ENCODE assay signal across 8 cellular contexts in genomic region chr11:22829231-22830081, GRCh38. TPM values are rescaled to one million over a fixed set of nuclear protein-coding genes. Genes with fewer than 3 reads are reported as not detected.
DNase-seq lines count a peak whose midpoint lies in the region; ATAC-seq and TF ChIP-seq lines count a peak whose summit lies in the region.

Gene SVIP (minus strand): TSS chr11:22829801. CDS start chr11:22829748, 53 bp downstream.

- H3K79me1 ChIP-seq in trophoblast cell (ENCODE audit: low read length): peaks cover 3% of the 10 kb centered on the region

- no peak within 1 kb of the TSS for H2AK5ac ChIP-seq in trophoblast cell (ENCODE audit: low read length)

- no peak within 1 kb of the TSS for H2BK120ac ChIP-seq in trophoblast cell (ENCODE audit: insufficient read depth, low read length, poor library complexity)

- H3K27me3 ChIP-seq in adipocyte (replicated peaks; ENCODE audit: control insufficient read depth, insufficient read depth, low read length) (no peaks in the 10 kb centered on the region), trophoblast cell (ENCODE audit: insufficient read depth, low read length) (no peaks in the 10 kb centered on the region), transverse colon (no peaks in the 10 kb centered on the region)

- peaks cover 5% of the 10 kb centered on the region for H3K4me1 ChIP-seq in adipocyte (ENCODE audit: control insufficient read depth, insufficient read depth, low read length)
- no peaks in the 10 kb centered on the region for H3K4me1 ChIP-seq in trophoblast cell (ENCODE audit: control insufficient read depth in 1 of 2, insufficient read depth in 2 of 2, low read length in 2 of 2)
- H3K4me1 ChIP-seq in transverse colon: peaks cover 6 to 24% (median 12%) of the 10 kb centered on the region in 4 donors

- peak within 1 kb of the TSS; percentile 11 for H4K12ac ChIP-seq in trophoblast cell (ENCODE audit: low read depth, low read length)

- peak within 1 kb of the TSS; percentile 49 for H3K14ac ChIP-seq in trophoblast cell (ENCODE audit: low read length)

- intact Hi-C loops in cardiac septum (cut with DNase I): no loop called here
- intact Hi-C loops in transverse colon (cut with DNase I; ENCODE audit: low total_unique reads): no loop called here

- peak within 1 kb of the TSS; percentile 68 for H4K8ac ChIP-seq in trophoblast cell (ENCODE audit: low read depth, low read length)

- H2AFZ ChIP-seq in trophoblast cell (ENCODE audit: insufficient read depth, low read length, poor library complexity): peak within 1 kb of the TSS; percentile 82

- WGBS in trophoblast cell (ENCODE audit: extremely low coverage, insufficient coverage, insufficient read length): no CpG with 5 or more reads among the region's 79 CpGs
- 0 to 1% methylated on average over 11 to 45 of the region's 79 CpGs for WGBS in transverse colon (ENCODE audit: low coverage in 1 of 2), 2 donors

- H3K23ac ChIP-seq in trophoblast cell (ENCODE audit: low read length): no peak within 1 kb of the TSS

- H3K4me2 ChIP-seq in trophoblast cell (ENCODE audit: low read length): peak within 1 kb of the TSS; percentile 91

- peak within 1 kb of the TSS; percentile 25 for H4K91ac ChIP-seq in trophoblast cell (ENCODE audit: low read depth, low read length)

- H3K18ac ChIP-seq in trophoblast cell (ENCODE audit: low read length): no peak within 1 kb of the TSS

- peak; percentile 83 for TF ChIP-seq POLR2A in transverse colon (IDR thresholded peaks at IDR 0.05)

- H3K36me3 ChIP-seq in adipocyte (ENCODE audit: control insufficient read depth, insufficient read depth, low read length, severe bottlenecking) (no peaks in the 10 kb centered on the region), trophoblast cell (ENCODE audit: control insufficient read depth in 1 of 2, insufficient read depth in 2 of 2, low read length in 2 of 2) (no peaks in the 10 kb centered on the region), transverse colon (peaks cover 0 to 13% (median 0%) of the 10 kb centered on the region in 4 donors)

- peak; percentile 96 for DNase-seq in NCI-H1105 treated with DMSO at 0.1 percent for 48 hours (lab: John Stamatoyannopoulos, UW)
- DNase-seq in T follicular helper cell (ENCODE audit: low read depth): peak; percentile 90
- peak; percentile 94 for DNase-seq in adipocyte (ENCODE audit: low read depth)
- peak; percentile 98 for DNase-seq in cardiac septum (ENCODE audit: low spot score)
- peak; percentile 65 for DNase-seq in trophoblast cell
- peak; percentile 98 for DNase-seq in transverse colon

- H3K9me3 ChIP-seq in adipocyte (ENCODE audit: control insufficient read depth, low read length) (no peaks in the 10 kb centered on the region), trophoblast cell (ENCODE audit: insufficient read depth, low read depth, low read length) (no peaks in the 10 kb centered on the region), transverse colon (no peaks in the 10 kb centered on the region)

- H3K79me2 ChIP-seq in trophoblast cell (ENCODE audit: control insufficient read depth, insufficient read depth, low read length, poor library complexity): peaks cover 2% of the 10 kb centered on the region

- H2BK12ac ChIP-seq in trophoblast cell (ENCODE audit: low read length): no peak within 1 kb of the TSS

- peak; percentile 94 for ATAC-seq in HG02610 (IDR thresholded peaks at IDR 0.05; ENCODE audit: unreplicated experiment)

- no peak for TF ChIP-seq EP300 in transverse colon (IDR thresholded peaks at IDR 0.05; ENCODE audit: low read depth)

- H3K9ac ChIP-seq in adipocyte (ENCODE audit: low read length): peak within 1 kb of the TSS; percentile 79
- H3K9ac ChIP-seq in trophoblast cell (ENCODE audit: low read length): peak within 1 kb of the TSS; percentile 76

- peak within 1 kb of the TSS; percentile 95 for H3K4me3 ChIP-seq in adipocyte (ENCODE audit: low read length)
- peak within 1 kb of the TSS; percentile 87 for H3K4me3 ChIP-seq in trophoblast cell (ENCODE audit: low read depth, low read length)
- peak within 1 kb of the TSS; percentile 45 to 95 (median 88) for H3K4me3 ChIP-seq in transverse colon

- TF ChIP-seq CTCF in GM12872 (IDR thresholded peaks at IDR 0.05; ENCODE audit: insufficient read depth, low read depth, low read length) (peak; percentile 83), transverse colon (IDR thresholded peaks at IDR 0.05) (peak; percentile 25 to 63 (median 54))

- no peak within 1 kb of the TSS for H3K4ac ChIP-seq in trophoblast cell (ENCODE audit: low read depth, low read length)

- H3K27ac ChIP-seq in trophoblast cell (ENCODE audit: low read depth, low read length): no peak within 1 kb of the TSS
- peak within 1 kb of the TSS; percentile 82 to 95 (median 93) for H3K27ac ChIP-seq in transverse colon

- no peak within 1 kb of the TSS for H2BK5ac ChIP-seq in trophoblast cell (ENCODE audit: low read depth, low read length, poor library complexity)

- in situ Hi-C loops in transverse colon (cut with MboI; ENCODE audit: low pct_ligation_motif_present in 1 of 4, low pct_unique_long_range_greater_than_20kb in 1 of 4, low sequenced_read_pairs in 3 of 4): no loop called here

RNA-seq across cellular contexts. Expression of gene SVIP, which starts in this region (rescaled TPM):
- total RNA-seq in cardiac septum (26.0 TPM), transverse colon (10 to 100 TPM in 2 of 4 donors, 1 to 10 TPM in 1, under 1 TPM in 1; 1.00 to 14.0 (median 9.9) TPM)
- 10.7 and 11.0 TPM in 2 replicates for polyA plus RNA-seq in trophoblast cell (2013)
